In genomic region chr12:60494249-60494648, GRCh38 we compare ENCODE assay signal across 9 cellular contexts.
DNase-seq lines count a peak whose midpoint lies in the region; ATAC-seq and TF ChIP-seq lines count a peak whose summit lies in the region.
"Had no signal": no experiment of that assay in that cellular context is flagged by ENCODE, and none has a peak within 500 bp of the region (broad histone marks: within the 10 kb centered on the region; RNA-seq: fewer than 3 reads in every experiment).

No MANE protein-coding gene starts in this region.

- H3K4me1 Mint-ChIP-seq in MCF 10A (ENCODE audit: insufficient read depth, unreplicated experiment) (no peaks in the 10 kb centered on the region), nephron progenitor cell (no peaks in the 10 kb centered on the region)
- H3K4me1 Mint-ChIP-seq: CD4-positive, CD25-positive, alpha-beta regulatory T cell had no signal

- CTCF ChIA-PET in MCF 10A (lab: Yijun Ruan, JAX) = interaction anchor here (0.5 to 1.9 kb wide), 14 partner anchors 15 to 1630 kb away, joined by 3 to 6 read pairs (median 3); no protein-coding TSS in a partner anchor

- H3K4me3 Mint-ChIP-seq in MCF 10A (ENCODE audit: unreplicated experiment) (no peak overlapping the region), nephron progenitor cell (no peak overlapping the region)
- H3K4me3 Mint-ChIP-seq: CD4-positive, CD25-positive, alpha-beta regulatory T cell had no signal

- no peak overlapping the region for H3K27ac Mint-ChIP-seq in MCF 10A (ENCODE audit: low read depth, unreplicated experiment)
- no peak overlapping the region for H3K27ac Mint-ChIP-seq in nephron progenitor cell
- H3K27ac Mint-ChIP-seq in activated naive CD4-positive, alpha-beta T cell treated with anti-CD3 and anti-CD28 coated beads, Interleukin-2, amount 50 U/mL, for 72 hours = no peak overlapping the region
- H3K27ac Mint-ChIP-seq: CD4-positive, CD25-positive, alpha-beta regulatory T cell had no signal

- POLR2A ChIA-PET in MCF 10A (lab: Yijun Ruan, JAX) = interaction anchor here (0.6 to 1.2 kb wide), 4 partner anchors 388 to 1059 kb away, joined by 3 to 4 read pairs (median 3); partner anchors contain the start of gene SLC16A7

- intact Hi-C loops in MCF 10A (cut with micrococcal nuclease) = loop anchor here (1.0 to 10.0 kb wide), 6 partner anchors 237 to 1091 kb away; no protein-coding TSS in a partner anchor

- H3K27me3 Mint-ChIP-seq in MCF 10A (ENCODE audit: insufficient read depth, unreplicated experiment) (no peaks in the 10 kb centered on the region), nephron progenitor cell (ENCODE audit: low read depth, poor library complexity) (no peaks in the 10 kb centered on the region)
- H3K27me3 Mint-ChIP-seq: CD4-positive, CD25-positive, alpha-beta regulatory T cell had no signal

- ATAC-seq in activated naive CD4-positive, alpha-beta T cell treated with anti-CD3 and anti-CD28 coated beads, Interleukin-2, amount 50 U/mL, for 72 hours = no peak
- no peak for ATAC-seq in HG03280 (IDR thresholded peaks at IDR 0.05; ENCODE audit: unreplicated experiment)

- no TSS peak for BruUV-seq in MCF 10A (replicated peaks; lab: Mats Ljungman, UMichigan)

- DNase-seq in NCI-H1092 treated with DMSO at 0.1 percent for 48 hours (lab: John Stamatoyannopoulos, UW) (peak; percentile 1), NCI-H1092 (lab: John Stamatoyannopoulos, UW) (no peak), NAMALWA (ENCODE audit: low spot score) (peak; percentile 32), MCF 10A (ENCODE audit: unreplicated experiment) (peak; percentile 57), nephron progenitor cell (no peak), amygdala (lab: John Stamatoyannopoulos, UW) (no peak)
- no peak for DNase-seq in activated naive CD4-positive, alpha-beta T cell treated with anti-CD3 and anti-CD28 coated beads, Interleukin-2, amount 50 U/mL, for 72 hours (ENCODE audit: low spot score in 2 of 2)

- TF ChIP-seq CTCF in MCF 10A (IDR thresholded peaks at IDR 0.05; ENCODE audit: unreplicated experiment) (peak; percentile 70), nephron progenitor cell (IDR thresholded peaks at IDR 0.05) (peak; percentile 61)

- H3K36me3 Mint-ChIP-seq in MCF 10A (ENCODE audit: insufficient read depth, unreplicated experiment) = no peaks in the 10 kb centered on the region
- H3K36me3 Mint-ChIP-seq in nephron progenitor cell (ENCODE audit: low read depth) = no peaks in the 10 kb centered on the region
- no peaks in the 10 kb centered on the region for H3K36me3 Mint-ChIP-seq in activated naive CD4-positive, alpha-beta T cell treated with anti-CD3 and anti-CD28 coated beads, Interleukin-2, amount 50 U/mL, for 72 hours
- H3K36me3 Mint-ChIP-seq: CD4-positive, CD25-positive, alpha-beta regulatory T cell had no signal

- no peaks in the 10 kb centered on the region for H3K9me3 Mint-ChIP-seq in MCF 10A (ENCODE audit: unreplicated experiment)
- no peaks in the 10 kb centered on the region for H3K9me3 Mint-ChIP-seq in nephron progenitor cell
- H3K9me3 Mint-ChIP-seq in activated naive CD4-positive, alpha-beta T cell treated with anti-CD3 and anti-CD28 coated beads, Interleukin-2, amount 50 U/mL, for 72 hours = peaks cover 6 to 15% of the 10 kb centered on the region in 2 donors

Comparison
In these comparisons a context has a peak if more than half of its experiments do, and no peak if none do; other contexts are left out.
1. DNase-seq: peak in NCI-H1092 treated with DMSO at 0.1 percent for 48 hours (single experiment), NAMALWA (single experiment) and MCF 10A (single experiment); none in NCI-H1092 (single experiment), nephron progenitor cell (single experiment), activated naive CD4-positive, alpha-beta T cell treated with anti-CD3 and anti-CD28 coated beads, Interleukin-2, amount 50 U/mL, for 72 hours (0 of 2) and amygdala (0 of 56).